8 cellular contexts compared by ENCODE assay signal in genomic region chr14:60628892-60629291, GRCh38. TPM values are rescaled to one million over a fixed set of nuclear protein-coding genes. Genes with fewer than 3 reads are reported as not detected.
"Had no signal": no experiment of that assay in that cellular context is flagged by ENCODE, and none has a peak within 500 bp of the region (broad histone marks: within the 10 kb centered on the region; RNA-seq: fewer than 3 reads in every experiment).

No MANE protein-coding gene starts in this region.

- ATAC-seq: GM23338, HepG2 had no signal

- H3K36me3 Mint-ChIP-seq: IgD-negative memory B cell had no signal

- H3K4me3 Mint-ChIP-seq: GM23338, H9, IgD-negative memory B cell had no signal

- FAIRE-seq: H1, H54, HepG2 had no signal

- H3K27ac Mint-ChIP-seq: GM23338, H9, IgD-negative memory B cell had no signal

- DNase-seq: H9, HCEC 1CT, KBM-7 had no signal

- H3K4me3 ChIP-seq: GM23338 had no signal

- H3K9me3 Mint-ChIP-seq: GM23338, H9, IgD-negative memory B cell had no signal

RNA-seq across cellular contexts. Expression of gene SIX1, which starts 20.4 kb away (rescaled TPM):
- polyA plus RNA-seq: IgD-negative memory B cell had no signal
